In genomic region chr9:110047955-110048472, GRCh38 we compare ENCODE assay signal across 8 cellular contexts.
DNase-seq lines count a peak whose midpoint lies in the region; ATAC-seq and TF ChIP-seq lines count a peak whose summit lies in the region.

No MANE protein-coding gene starts in this region.

- TF ChIP-seq CTCF in NB4 (IDR thresholded peaks at IDR 0.05; ENCODE audit: low read depth, low read length), result no peak

- H3K4me3 ChIP-seq in HAP-1 (peak overlapping the region; percentile 72), NB4 (ENCODE audit: low read depth, low read length) (peak overlapping the region; percentile 78), iPS-18c (ENCODE audit: insufficient read depth, low read depth, low read length) (peak overlapping the region; percentile 86)

- H3K27ac Mint-ChIP-seq in stimulated activated effector memory CD8-positive, alpha-beta T cell treated with anti-CD3 and anti-CD28 coated beads, Interleukin-12 subunit alpha, Interleukin-12 subunit beta, amount 100 ng/mL, for 72 hours, result no peak overlapping the region

- no peaks in the 10 kb centered on the region for H3K27me3 ChIP-seq in HAP-1 (ENCODE audit: low read depth)

- peaks cover 3% of the 10 kb centered on the region for H3K9me3 Mint-ChIP-seq in stimulated activated effector memory CD8-positive, alpha-beta T cell treated with anti-CD3 and anti-CD28 coated beads, Interleukin-12 subunit alpha, Interleukin-12 subunit beta, amount 100 ng/mL, for 72 hours

- in situ Hi-C loops in HAP-1 (cut with MboI; ENCODE audit: low sequenced_read_pairs), result no loop called here

- H3K36me3 ChIP-seq in HAP-1 (replicated peaks), result no peaks in the 10 kb centered on the region

- no peaks in the 10 kb centered on the region for H3K36me3 Mint-ChIP-seq in stimulated activated effector memory CD8-positive, alpha-beta T cell treated with anti-CD3 and anti-CD28 coated beads, Interleukin-12 subunit alpha, Interleukin-12 subunit beta, amount 100 ng/mL, for 72 hours

- ATAC-seq in stimulated activated effector memory CD8-positive, alpha-beta T cell treated with anti-CD3 and anti-CD28 coated beads, Interleukin-12 subunit alpha, Interleukin-12 subunit beta, amount 100 ng/mL, for 72 hours, result peak; percentile 60

- peak; percentile 63 to 66 for DNase-seq in NCI-H524 (lab: John Stamatoyannopoulos, UW)
- no peak for DNase-seq in NCI-H524 treated with DMSO at 0.1 percent for 48 hours (lab: John Stamatoyannopoulos, UW)
- DNase-seq in HAP-1 (ENCODE audit: low spot score in 2 of 2), result peak in 1 of 2 experiments; percentile 45
- DNase-seq in NB4 (ENCODE audit: low read depth), result no peak
- DNase-seq in activated T-helper 9 cell treated with anti-CD3 and anti-CD28 coated beads, Interleukin-2, amount 50 U/mL, for 16 hours (ENCODE audit: low read depth), result peak; percentile 3
- DNase-seq in stimulated activated effector memory CD8-positive, alpha-beta T cell treated with anti-CD3 and anti-CD28 coated beads, Interleukin-12 subunit alpha, Interleukin-12 subunit beta, amount 100 ng/mL, for 72 hours (ENCODE audit: low spot score in 2 of 2), result peak in 1 of 2 donors; percentile 3
- DNase-seq in NCI-H1436 treated with DMSO at 0.1 percent for 48 hours (lab: John Stamatoyannopoulos, UW), result no peak

- H3K4me1 Mint-ChIP-seq in stimulated activated effector memory CD8-positive, alpha-beta T cell treated with anti-CD3 and anti-CD28 coated beads, Interleukin-12 subunit alpha, Interleukin-12 subunit beta, amount 100 ng/mL, for 72 hours, result peaks cover 29% of the 10 kb centered on the region

- TF ChIP-seq POLR2A in NB4 (IDR thresholded peaks at IDR 0.05; ENCODE audit: extremely low read depth, insufficient read length), result no peak

- peaks cover 16% of the 10 kb centered on the region for H3K4me1 ChIP-seq in HAP-1

- H3K9me3 ChIP-seq in HAP-1 (no peaks in the 10 kb centered on the region), iPS-18c (ENCODE audit: control insufficient read depth, insufficient read depth, low read length) (no peaks in the 10 kb centered on the region)

- H3K4me3 Mint-ChIP-seq in stimulated activated effector memory CD8-positive, alpha-beta T cell treated with anti-CD3 and anti-CD28 coated beads, Interleukin-12 subunit alpha, Interleukin-12 subunit beta, amount 100 ng/mL, for 72 hours, result peak overlapping the region; percentile 87

Comparison
In these comparisons a context has a peak if more than half of its experiments do, and no peak if none do; other contexts are left out.
1. DNase-seq: peak in NCI-H524 (2 of 2) and activated T-helper 9 cell treated with anti-CD3 and anti-CD28 coated beads, Interleukin-2, amount 50 U/mL, for 16 hours (single experiment); none in NCI-H524 treated with DMSO at 0.1 percent for 48 hours (single experiment), NB4 (single experiment) and NCI-H1436 treated with DMSO at 0.1 percent for 48 hours (single experiment).
2. Peak in every context shown above with its lines, with median percentiles within 50 percentile points of each other: H3K4me3 ChIP-seq.